Comparison of ENCODE assay signal across 40 cellular contexts in the genomic region with DNA sequence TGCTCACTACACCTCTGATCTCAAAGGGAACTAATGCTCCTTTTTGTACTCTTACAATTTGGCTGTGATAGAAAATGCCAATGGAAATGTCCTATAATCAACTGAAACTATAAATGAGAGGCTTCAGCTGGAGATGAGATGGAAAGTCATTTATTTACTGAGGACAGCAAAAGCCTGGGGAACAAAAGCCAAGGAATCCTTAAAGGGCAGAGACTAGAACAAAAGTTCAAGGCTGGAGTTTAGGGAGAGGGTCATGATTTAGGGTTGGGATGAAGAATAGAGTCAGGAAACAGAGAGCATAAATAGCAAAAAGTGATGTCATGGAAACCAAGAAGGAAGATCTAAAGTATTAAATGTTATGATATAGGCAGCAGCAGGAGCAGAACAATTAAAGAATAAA.
"Had no signal": no experiment of that assay in that cellular context is flagged by ENCODE, and none has a peak within 500 bp of the region (broad histone marks: within the 10 kb centered on the region; RNA-seq: fewer than 3 reads in every experiment).

No MANE protein-coding gene starts in this region.

- H3K36me3 ChIP-seq: adrenal gland, ascending aorta, brain microvascular endothelial cell, breast epithelium, cardiac muscle cell had no signal

- H3K27ac ChIP-seq: body of pancreas, brain microvascular endothelial cell, breast epithelium, cardiac muscle cell had no signal

- FAIRE-seq: astrocyte, bronchial epithelial cell had no signal

- H3K27me3 ChIP-seq: adrenal gland, ascending aorta, body of pancreas, brain microvascular endothelial cell, breast epithelium, cardiac muscle cell had no signal

- H3K4me3 Mint-ChIP-seq: activated naive CD4-positive, alpha-beta T cell treated with anti-CD3 and anti-CD28 coated beads for 36 hours; activated naive CD4-positive, alpha-beta T cell treated with anti-CD3 and anti-CD28 coated beads, Interleukin-2, amount 10 ng/mL, durations not matched to agents 7 days and 5 days; activated naive CD4-positive, alpha-beta T cell treated with anti-CD3 and anti-CD28 coated beads, Interleukin-2, amount 50 U/mL, for 24 hours; activated naive CD8-positive, alpha-beta T cell; activated naive CD8-positive, alpha-beta T cell treated with anti-CD3 and anti-CD28 coated beads for 36 hours; activated naive CD8-positive, alpha-beta T cell treated with anti-CD3 and anti-CD28 coated beads, Interleukin-2, amount 10 ng/mL, durations not matched to agents 7 days and 5 days; activated naive CD8-positive, alpha-beta T cell treated with anti-CD3 and anti-CD28 coated beads, Interleukin-2, amount 50 U/mL, for 24 hours; activated T-cell treated with anti-CD3 and anti-CD28 coated beads, Interleukin-2, amount 50 U/mL, for 24 hours; activated T-cell treated with anti-CD3 and anti-CD28 coated beads, Interleukin-2, amount 50 U/mL, for 4 hours; activated T-cell treated with anti-CD3 and anti-CD28 coated beads, Interleukin-2, amount 50 U/mL, for 72 hours; activated T-helper 1 cell treated with anti-CD3 and anti-CD28 coated beads, Interleukin-12 subunit alpha, Interleukin-12 subunit beta, Interleukin-2, Interleukin-4 antibody, amounts not matched to agents 30 ng/mL and 10 ng/mL and 1 ng/mL, durations not matched to agents 14 hours and 24 hours and 36 hours; activated T-helper 17 cell treated with anti-CD3 and anti-CD28 coated beads, Interleukin-2, amount 50 U/mL, for 72 hours; brain; central memory CD8-positive, alpha-beta T cell had no signal

- H3K4me1 ChIP-seq: body of pancreas, breast epithelium had no signal

- H3K9me3 ChIP-seq: adrenal gland, ascending aorta, body of pancreas, breast epithelium had no signal

- H3K9me3 Mint-ChIP-seq: activated naive CD4-positive, alpha-beta T cell treated with anti-CD3 and anti-CD28 coated beads for 36 hours; activated naive CD4-positive, alpha-beta T cell treated with anti-CD3 and anti-CD28 coated beads, Interleukin-2, amount 10 ng/mL, durations not matched to agents 7 days and 5 days; activated naive CD4-positive, alpha-beta T cell treated with anti-CD3 and anti-CD28 coated beads, Interleukin-2, amount 50 U/mL, for 24 hours; activated naive CD8-positive, alpha-beta T cell treated with anti-CD3 and anti-CD28 coated beads for 36 hours; activated naive CD8-positive, alpha-beta T cell treated with anti-CD3 and anti-CD28 coated beads, Interleukin-2, amount 10 ng/mL, durations not matched to agents 7 days and 5 days; activated naive CD8-positive, alpha-beta T cell treated with anti-CD3 and anti-CD28 coated beads, Interleukin-2, amount 50 U/mL, for 24 hours; activated T-cell treated with anti-CD3 and anti-CD28 coated beads, Interleukin-2, amount 50 U/mL, for 24 hours; activated T-cell treated with anti-CD3 and anti-CD28 coated beads, Interleukin-2, amount 50 U/mL, for 72 hours; activated T-helper 1 cell treated with anti-CD3 and anti-CD28 coated beads, Interleukin-12 subunit alpha, Interleukin-12 subunit beta, Interleukin-2, Interleukin-4 antibody, amounts not matched to agents 30 ng/mL and 10 ng/mL and 1 ng/mL, durations not matched to agents 14 hours and 24 hours and 36 hours; activated T-helper 17 cell treated with anti-CD3 and anti-CD28 coated beads, Interleukin-2, amount 50 U/mL, for 72 hours; activated T-helper 2 cell treated with anti-CD3 and anti-CD28 coated beads, Interferon-gamma antibody, Interleukin-2, Interleukin-4, amounts not matched to agents 10 μg/mL and 5 μg/mL and 100 μg/mL, durations not matched to agents 14 hours and 24 hours and 36 hours; brain had no signal

- H3K27me3 Mint-ChIP-seq: activated naive CD4-positive, alpha-beta T cell treated with anti-CD3 and anti-CD28 coated beads, Interleukin-2, amount 10 ng/mL, durations not matched to agents 7 days and 5 days; activated naive CD4-positive, alpha-beta T cell treated with anti-CD3 and anti-CD28 coated beads, Interleukin-2, amount 50 U/mL, for 24 hours; activated naive CD8-positive, alpha-beta T cell treated with anti-CD3 and anti-CD28 coated beads for 36 hours; activated naive CD8-positive, alpha-beta T cell treated with anti-CD3 and anti-CD28 coated beads, Interleukin-2, amount 10 ng/mL, durations not matched to agents 7 days and 5 days; activated T-helper 17 cell treated with anti-CD3 and anti-CD28 coated beads, Interleukin-2, amount 50 U/mL, for 72 hours; brain; central memory CD8-positive, alpha-beta T cell had no signal

- H3K36me3 Mint-ChIP-seq: activated naive CD4-positive, alpha-beta T cell treated with anti-CD3 and anti-CD28 coated beads, Interleukin-2, amount 10 ng/mL, durations not matched to agents 7 days and 5 days; activated naive CD4-positive, alpha-beta T cell treated with anti-CD3 and anti-CD28 coated beads, Interleukin-2, amount 50 U/mL, for 24 hours; activated naive CD4-positive, alpha-beta T cell treated with anti-CD3 and anti-CD28 coated beads, Interleukin-2, amount 50 U/mL, for 72 hours; activated naive CD8-positive, alpha-beta T cell; activated naive CD8-positive, alpha-beta T cell treated with anti-CD3 and anti-CD28 coated beads for 36 hours; activated naive CD8-positive, alpha-beta T cell treated with anti-CD3 and anti-CD28 coated beads, Interleukin-2, amount 10 ng/mL, durations not matched to agents 7 days and 5 days; brain had no signal

- DNase-seq: activated effector memory CD4-positive, alpha-beta T cell treated with anti-CD3 and anti-CD28 coated beads, Interleukin-2, amount 50 U/mL, for 16 hours; activated effector memory CD4-positive, alpha-beta T cell treated with Interleukin-2 at 50 U/mL for 16 hours; activated gamma-delta T cell; activated gamma-delta T cell treated with Interleukin-2 at 50 U/mL for 16 hours; activated naive CD4-positive, alpha-beta T cell; activated naive CD4-positive, alpha-beta T cell treated with anti-CD3 and anti-CD28 coated beads for 36 hours; activated naive CD4-positive, alpha-beta T cell treated with anti-CD3 and anti-CD28 coated beads, Interleukin-2, amount 10 ng/mL, durations not matched to agents 7 days and 5 days; activated naive CD4-positive, alpha-beta T cell treated with anti-CD3 and anti-CD28 coated beads, Interleukin-2, amount 50 U/mL, for 16 hours; activated naive CD4-positive, alpha-beta T cell treated with Interleukin-2 at 50 U/mL for 16 hours; activated naive CD8-positive, alpha-beta T cell treated with anti-CD3 and anti-CD28 coated beads for 36 hours; activated naive CD8-positive, alpha-beta T cell treated with anti-CD3 and anti-CD28 coated beads, Interleukin-2, amount 10 ng/mL, durations not matched to agents 7 days and 5 days; activated naive CD8-positive, alpha-beta T cell treated with anti-CD3 and anti-CD28 coated beads, Interleukin-2, amount 50 U/mL, for 24 hours; activated T-cell treated with anti-CD3 and anti-CD28 coated beads, Interleukin-2, amount 50 U/mL, for 1 hour; activated T-cell treated with anti-CD3 and anti-CD28 coated beads, Interleukin-2, amount 50 U/mL, for 24 hours; activated T-cell treated with anti-CD3 and anti-CD28 coated beads, Interleukin-2, amount 50 U/mL, for 4 hours; activated T-cell treated with anti-CD3 and anti-CD28 coated beads, Interleukin-2, amount 50 U/mL, for 48 hours; activated T-cell treated with anti-CD3 and anti-CD28 coated beads, Interleukin-2, amount 50 U/mL, for 72 hours; adrenal gland; amniotic stem cell; amygdala; anterior cingulate cortex; aorta; body of pancreas; brain microvascular endothelial cell; caudate nucleus; central memory CD4-positive, alpha-beta T cell; cerebellar nuclear complex had no signal

- H3K4me1 Mint-ChIP-seq: activated naive CD4-positive, alpha-beta T cell treated with anti-CD3 and anti-CD28 coated beads, Interleukin-2, amount 10 ng/mL, durations not matched to agents 7 days and 5 days; activated naive CD4-positive, alpha-beta T cell treated with anti-CD3 and anti-CD28 coated beads, Interleukin-2, amount 50 U/mL, for 24 hours; activated naive CD8-positive, alpha-beta T cell treated with anti-CD3 and anti-CD28 coated beads for 36 hours; activated naive CD8-positive, alpha-beta T cell treated with anti-CD3 and anti-CD28 coated beads, Interleukin-2, amount 10 ng/mL, durations not matched to agents 7 days and 5 days; activated naive CD8-positive, alpha-beta T cell treated with anti-CD3 and anti-CD28 coated beads, Interleukin-2, amount 50 U/mL, for 24 hours; activated T-helper 17 cell treated with anti-CD3 and anti-CD28 coated beads, Interleukin-2, amount 50 U/mL, for 72 hours; central memory CD8-positive, alpha-beta T cell had no signal

- H3K4me3 ChIP-seq: adrenal gland, ascending aorta, body of pancreas, breast epithelium, cardiac muscle cell had no signal

- ATAC-seq: activated naive CD4-positive, alpha-beta T cell treated with anti-CD3 and anti-CD28 coated beads, Interleukin-2, amount 50 U/mL, for 72 hours; activated naive CD8-positive, alpha-beta T cell treated with anti-CD3 and anti-CD28 coated beads, Interleukin-2, amount 50 U/mL, for 24 hours; activated T-cell treated with anti-CD3 and anti-CD28 coated beads, Interleukin-2, amount 50 U/mL, for 4 hours; activated T-cell treated with anti-CD3 and anti-CD28 coated beads, Interleukin-2, amount 50 U/mL, for 72 hours; activated T-helper 17 cell treated with anti-CD3 and anti-CD28 coated beads, Interleukin-2, amount 50 U/mL, for 72 hours; body of pancreas had no signal

- H3K27ac Mint-ChIP-seq: activated naive CD4-positive, alpha-beta T cell treated with anti-CD3 and anti-CD28 coated beads for 36 hours; activated naive CD4-positive, alpha-beta T cell treated with anti-CD3 and anti-CD28 coated beads, Interleukin-2, amount 10 ng/mL, durations not matched to agents 7 days and 5 days; activated naive CD4-positive, alpha-beta T cell treated with anti-CD3 and anti-CD28 coated beads, Interleukin-2, amount 50 U/mL, for 24 hours; activated naive CD4-positive, alpha-beta T cell treated with anti-CD3 and anti-CD28 coated beads, Interleukin-2, amount 50 U/mL, for 72 hours; activated naive CD8-positive, alpha-beta T cell; activated naive CD8-positive, alpha-beta T cell treated with anti-CD3 and anti-CD28 coated beads for 36 hours; activated naive CD8-positive, alpha-beta T cell treated with anti-CD3 and anti-CD28 coated beads, Interleukin-2, amount 10 ng/mL, durations not matched to agents 7 days and 5 days; activated naive CD8-positive, alpha-beta T cell treated with anti-CD3 and anti-CD28 coated beads, Interleukin-2, amount 50 U/mL, for 24 hours; activated T-cell treated with anti-CD3 and anti-CD28 coated beads, Interleukin-2, amount 50 U/mL, for 24 hours; activated T-cell treated with anti-CD3 and anti-CD28 coated beads, Interleukin-2, amount 50 U/mL, for 72 hours; activated T-helper 1 cell treated with anti-CD3 and anti-CD28 coated beads, Interleukin-12 subunit alpha, Interleukin-12 subunit beta, Interleukin-2, Interleukin-4 antibody, amounts not matched to agents 30 ng/mL and 10 ng/mL and 1 ng/mL, durations not matched to agents 14 hours and 24 hours and 36 hours; activated T-helper 17 cell treated with anti-CD3 and anti-CD28 coated beads, Interleukin-2, amount 50 U/mL, for 72 hours; activated T-helper 2 cell treated with anti-CD3 and anti-CD28 coated beads, Interferon-gamma antibody, Interleukin-2, Interleukin-4, amounts not matched to agents 10 μg/mL and 5 μg/mL and 100 μg/mL, durations not matched to agents 14 hours and 24 hours and 36 hours; brain had no signal
